In genomic region chr11:7577226-7577882, GRCh38 we compare ENCODE assay signal across 8 cellular contexts.
DNase-seq lines count a peak whose midpoint lies in the region; ATAC-seq and TF ChIP-seq lines count a peak whose summit lies in the region.

No MANE protein-coding gene starts in this region.

- H3K27me3 ChIP-seq in lung (ENCODE audit: control insufficient read depth, insufficient read depth): no peaks in the 10 kb centered on the region

- no peaks in the 10 kb centered on the region for H3K36me3 ChIP-seq in lung (ENCODE audit: control insufficient read depth in 2 of 2, insufficient read depth in 2 of 2, low read length in 2 of 2)

- peaks cover 0 to 2% of the 10 kb centered on the region in 2 donors for H3K9me3 ChIP-seq in lung (ENCODE audit: control insufficient read depth in 2 of 2, insufficient read depth in 1 of 2, low read length in 1 of 2)

- H3K27ac ChIP-seq in lung (ENCODE audit: low read depth in 1 of 2, low read length in 1 of 2): peak overlapping the region; percentile 65 to 75

- peaks cover 7 to 31% of the 10 kb centered on the region in 2 donors for H3K4me1 ChIP-seq in lung (ENCODE audit: control insufficient read depth in 2 of 2, insufficient read depth in 2 of 2, low read length in 2 of 2)

- TF ChIP-seq CTCF in choroid plexus epithelial cell (conservative IDR thresholded peaks at IDR 0.05; ENCODE audit: low read depth, low read length) (no peak), lung (IDR thresholded peaks at IDR 0.05; ENCODE audit: control extremely low read depth, extremely low read depth) (no peak)

- ATAC-seq in lung (ENCODE audit: insufficient read depth, low FRiP score) (peak; percentile 15), HG03469 (IDR thresholded peaks at IDR 0.05; ENCODE audit: unreplicated experiment) (no peak), GM18861 (IDR thresholded peaks at IDR 0.05; ENCODE audit: unreplicated experiment) (no peak)

- 33 to 39% methylated on average over 11 of the region's 11 CpGs for WGBS in lung, 2 donors

- DNase-seq in DMS79 treated with DMSO at 0.1 percent for 48 hours (lab: John Stamatoyannopoulos, UW) (peak; percentile 30), DMS79 (lab: John Stamatoyannopoulos, UW) (no peak), choroid plexus epithelial cell (ENCODE audit: low read depth) (peak; percentile 37), lung (ENCODE audit: low spot score) (no peak), superior temporal gyrus (ENCODE audit: extremely low spot score) (peak; percentile 94), DMS114 treated with DMSO at 0.1 percent for 48 hours (lab: John Stamatoyannopoulos, UW; ENCODE audit: unreplicated experiment) (no peak)

- peak overlapping the region; percentile 46 for H3K4me3 ChIP-seq in choroid plexus epithelial cell (ENCODE audit: low read depth, low read length)
- H3K4me3 ChIP-seq in lung: no peak overlapping the region

Comparison
In these comparisons a context has a peak if more than half of its experiments do, and no peak if none do; other contexts are left out.
1. DNase-seq: peak in DMS79 treated with DMSO at 0.1 percent for 48 hours (single experiment), choroid plexus epithelial cell (single experiment) and superior temporal gyrus (single experiment); none in DMS79 (single experiment), lung (single experiment) and DMS114 treated with DMSO at 0.1 percent for 48 hours (single experiment).